1 cellular context compared by ENCODE assay signal in the genomic region with DNA sequence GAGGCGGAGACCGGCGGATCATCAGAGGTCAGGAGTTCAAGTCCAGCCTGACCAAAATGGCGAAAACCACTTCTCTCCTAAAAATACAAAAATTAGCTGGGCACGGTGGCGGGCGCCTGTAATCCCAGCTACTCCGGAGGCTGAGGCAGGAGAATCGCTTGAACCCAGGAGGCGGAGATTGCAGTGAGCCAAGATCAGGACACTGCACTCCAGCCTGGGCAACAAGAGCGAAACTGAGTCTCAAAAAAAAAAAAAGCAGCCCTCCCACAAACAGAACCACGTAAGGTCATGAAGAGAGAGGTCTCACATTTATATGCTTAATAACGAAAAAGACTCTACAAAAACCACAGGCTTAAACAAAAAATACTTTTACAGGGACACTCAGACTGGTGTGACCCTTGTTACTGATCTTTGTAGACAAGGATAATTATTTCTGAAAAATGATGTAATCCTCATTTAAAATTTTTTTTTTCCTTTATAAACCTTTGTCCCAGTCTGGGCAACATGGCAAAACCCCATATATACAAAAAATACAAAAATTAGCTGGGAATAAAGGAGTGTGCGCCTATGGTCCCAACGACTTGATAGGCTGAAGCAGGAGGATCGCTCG.
TF ChIP-seq lines count a peak whose summit lies in the region.

No MANE protein-coding gene starts in this region.

TF ChIP-seq in GM23338, 12 proteins besides CTCF, POLR2A, EP300 and RAD21:
- TF ChIP-seq, protein P1, sequence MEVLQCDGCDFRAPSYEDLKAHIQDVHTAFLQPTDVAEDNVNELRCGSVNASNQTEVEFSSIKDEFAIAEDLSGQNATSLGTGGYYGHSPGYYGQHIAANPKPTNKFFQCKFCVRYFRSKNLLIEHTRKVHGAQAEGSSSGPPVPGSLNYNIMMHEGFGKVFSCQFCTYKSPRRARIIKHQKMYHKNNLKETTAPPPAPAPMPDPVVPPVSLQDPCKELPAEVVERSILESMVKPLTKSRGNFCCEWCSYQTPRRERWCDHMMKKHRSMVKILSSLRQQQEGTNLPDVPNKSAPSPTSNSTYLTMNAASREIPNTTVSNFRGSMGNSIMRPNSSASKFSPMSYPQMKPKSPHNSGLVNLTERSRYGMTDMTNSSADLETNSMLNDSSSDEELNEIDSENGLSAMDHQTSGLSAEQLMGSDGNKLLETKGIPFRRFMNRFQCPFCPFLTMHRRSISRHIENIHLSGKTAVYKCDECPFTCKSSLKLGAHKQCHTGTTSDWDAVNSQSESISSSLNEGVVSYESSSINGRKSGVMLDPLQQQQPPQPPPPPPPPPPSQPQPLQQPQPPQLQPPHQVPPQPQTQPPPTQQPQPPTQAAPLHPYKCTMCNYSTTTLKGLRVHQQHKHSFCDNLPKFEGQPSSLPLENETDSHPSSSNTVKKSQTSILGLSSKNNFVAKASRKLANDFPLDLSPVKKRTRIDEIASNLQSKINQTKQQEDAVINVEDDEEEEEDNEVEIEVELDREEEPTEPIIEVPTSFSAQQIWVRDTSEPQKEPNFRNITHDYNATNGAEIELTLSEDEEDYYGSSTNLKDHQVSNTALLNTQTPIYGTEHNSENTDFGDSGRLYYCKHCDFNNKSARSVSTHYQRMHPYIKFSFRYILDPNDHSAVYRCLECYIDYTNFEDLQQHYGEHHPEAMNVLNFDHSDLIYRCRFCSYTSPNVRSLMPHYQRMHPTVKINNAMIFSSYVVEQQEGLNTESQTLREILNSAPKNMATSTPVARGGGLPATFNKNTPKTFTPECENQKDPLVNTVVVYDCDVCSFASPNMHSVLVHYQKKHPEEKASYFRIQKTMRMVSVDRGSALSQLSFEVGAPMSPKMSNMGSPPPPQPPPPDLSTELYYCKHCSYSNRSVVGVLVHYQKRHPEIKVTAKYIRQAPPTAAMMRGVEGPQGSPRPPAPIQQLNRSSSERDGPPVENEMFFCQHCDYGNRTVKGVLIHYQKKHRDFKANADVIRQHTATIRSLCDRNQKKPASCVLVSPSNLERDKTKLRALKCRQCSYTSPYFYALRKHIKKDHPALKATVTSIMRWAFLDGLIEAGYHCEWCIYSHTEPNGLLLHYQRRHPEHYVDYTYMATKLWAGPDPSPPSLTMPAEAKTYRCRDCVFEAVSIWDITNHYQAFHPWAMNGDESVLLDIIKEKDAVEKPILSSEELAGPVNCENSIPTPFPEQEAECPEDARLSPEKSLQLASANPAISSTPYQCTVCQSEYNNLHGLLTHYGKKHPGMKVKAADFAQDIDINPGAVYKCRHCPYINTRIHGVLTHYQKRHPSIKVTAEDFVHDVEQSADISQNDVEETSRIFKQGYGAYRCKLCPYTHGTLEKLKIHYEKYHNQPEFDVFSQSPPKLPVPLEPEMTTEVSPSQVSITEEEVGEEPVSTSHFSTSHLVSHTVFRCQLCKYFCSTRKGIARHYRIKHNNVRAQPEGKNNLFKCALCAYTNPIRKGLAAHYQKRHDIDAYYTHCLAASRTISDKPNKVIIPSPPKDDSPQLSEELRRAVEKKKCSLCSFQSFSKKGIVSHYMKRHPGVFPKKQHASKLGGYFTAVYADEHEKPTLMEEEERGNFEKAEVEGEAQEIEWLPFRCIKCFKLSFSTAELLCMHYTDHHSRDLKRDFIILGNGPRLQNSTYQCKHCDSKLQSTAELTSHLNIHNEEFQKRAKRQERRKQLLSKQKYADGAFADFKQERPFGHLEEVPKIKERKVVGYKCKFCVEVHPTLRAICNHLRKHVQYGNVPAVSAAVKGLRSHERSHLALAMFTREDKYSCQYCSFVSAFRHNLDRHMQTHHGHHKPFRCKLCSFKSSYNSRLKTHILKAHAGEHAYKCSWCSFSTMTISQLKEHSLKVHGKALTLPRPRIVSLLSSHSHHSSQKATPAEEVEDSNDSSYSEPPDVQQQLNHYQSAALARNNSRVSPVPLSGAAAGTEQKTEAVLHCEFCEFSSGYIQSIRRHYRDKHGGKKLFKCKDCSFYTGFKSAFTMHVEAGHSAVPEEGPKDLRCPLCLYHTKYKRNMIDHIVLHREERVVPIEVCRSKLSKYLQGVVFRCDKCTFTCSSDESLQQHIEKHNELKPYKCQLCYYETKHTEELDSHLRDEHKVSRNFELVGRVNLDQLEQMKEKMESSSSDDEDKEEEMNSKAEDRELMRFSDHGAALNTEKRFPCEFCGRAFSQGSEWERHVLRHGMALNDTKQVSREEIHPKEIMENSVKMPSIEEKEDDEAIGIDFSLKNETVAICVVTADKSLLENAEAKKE (CRISPR knock-in tag; IDR thresholded peaks at IDR 0.05), result no peak
- TF ChIP-seq JUNB (IDR thresholded peaks at IDR 0.05; ENCODE audit: unreplicated experiment) (no peak), ZNF331 (CRISPR knock-in tag; IDR thresholded peaks at IDR 0.05; ENCODE audit: low read depth) (no peak), STAT1 (IDR thresholded peaks at IDR 0.05; ENCODE audit: unreplicated experiment) (no peak), EZH2phosphoT487 (IDR thresholded peaks at IDR 0.05; ENCODE audit: unreplicated experiment) (no peak), NANOG (IDR thresholded peaks at IDR 0.05; ENCODE audit: borderline replicate concordance) (no peak), POLR2AphosphoS5 (IDR thresholded peaks at IDR 0.05; ENCODE audit: low read depth) (no peak), ZNF114 (CRISPR knock-in tag; IDR thresholded peaks at IDR 0.05) (no peak), EZH2 (IDR thresholded peaks at IDR 0.05; ENCODE audit: low read depth, unreplicated experiment) (no peak), CREB1 (CRISPR knock-in tag; IDR thresholded peaks at IDR 0.05; ENCODE audit: low read depth) (no peak)
- TF ChIP-seq, protein P2, sequence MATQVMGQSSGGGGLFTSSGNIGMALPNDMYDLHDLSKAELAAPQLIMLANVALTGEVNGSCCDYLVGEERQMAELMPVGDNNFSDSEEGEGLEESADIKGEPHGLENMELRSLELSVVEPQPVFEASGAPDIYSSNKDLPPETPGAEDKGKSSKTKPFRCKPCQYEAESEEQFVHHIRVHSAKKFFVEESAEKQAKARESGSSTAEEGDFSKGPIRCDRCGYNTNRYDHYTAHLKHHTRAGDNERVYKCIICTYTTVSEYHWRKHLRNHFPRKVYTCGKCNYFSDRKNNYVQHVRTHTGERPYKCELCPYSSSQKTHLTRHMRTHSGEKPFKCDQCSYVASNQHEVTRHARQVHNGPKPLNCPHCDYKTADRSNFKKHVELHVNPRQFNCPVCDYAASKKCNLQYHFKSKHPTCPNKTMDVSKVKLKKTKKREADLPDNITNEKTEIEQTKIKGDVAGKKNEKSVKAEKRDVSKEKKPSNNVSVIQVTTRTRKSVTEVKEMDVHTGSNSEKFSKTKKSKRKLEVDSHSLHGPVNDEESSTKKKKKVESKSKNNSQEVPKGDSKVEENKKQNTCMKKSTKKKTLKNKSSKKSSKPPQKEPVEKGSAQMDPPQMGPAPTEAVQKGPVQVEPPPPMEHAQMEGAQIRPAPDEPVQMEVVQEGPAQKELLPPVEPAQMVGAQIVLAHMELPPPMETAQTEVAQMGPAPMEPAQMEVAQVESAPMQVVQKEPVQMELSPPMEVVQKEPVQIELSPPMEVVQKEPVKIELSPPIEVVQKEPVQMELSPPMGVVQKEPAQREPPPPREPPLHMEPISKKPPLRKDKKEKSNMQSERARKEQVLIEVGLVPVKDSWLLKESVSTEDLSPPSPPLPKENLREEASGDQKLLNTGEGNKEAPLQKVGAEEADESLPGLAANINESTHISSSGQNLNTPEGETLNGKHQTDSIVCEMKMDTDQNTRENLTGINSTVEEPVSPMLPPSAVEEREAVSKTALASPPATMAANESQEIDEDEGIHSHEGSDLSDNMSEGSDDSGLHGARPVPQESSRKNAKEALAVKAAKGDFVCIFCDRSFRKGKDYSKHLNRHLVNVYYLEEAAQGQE (IDR thresholded peaks at IDR 0.05; ENCODE audit: unreplicated experiment), result no peak
- TF ChIP-seq, protein P3, sequence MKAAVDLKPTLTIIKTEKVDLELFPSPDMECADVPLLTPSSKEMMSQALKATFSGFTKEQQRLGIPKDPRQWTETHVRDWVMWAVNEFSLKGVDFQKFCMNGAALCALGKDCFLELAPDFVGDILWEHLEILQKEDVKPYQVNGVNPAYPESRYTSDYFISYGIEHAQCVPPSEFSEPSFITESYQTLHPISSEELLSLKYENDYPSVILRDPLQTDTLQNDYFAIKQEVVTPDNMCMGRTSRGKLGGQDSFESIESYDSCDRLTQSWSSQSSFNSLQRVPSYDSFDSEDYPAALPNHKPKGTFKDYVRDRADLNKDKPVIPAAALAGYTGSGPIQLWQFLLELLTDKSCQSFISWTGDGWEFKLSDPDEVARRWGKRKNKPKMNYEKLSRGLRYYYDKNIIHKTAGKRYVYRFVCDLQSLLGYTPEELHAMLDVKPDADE (IDR thresholded peaks at IDR 0.05), result no peak
